Comparison of ENCODE assay signal across 17 cellular contexts in genomic region chr10:32150532-32151101, GRCh38.
DNase-seq lines count a peak whose midpoint lies in the region; ATAC-seq, FAIRE-seq and TF ChIP-seq lines count a peak whose summit lies in the region.
"Had no signal": no experiment of that assay in that cellular context is flagged by ENCODE, and none has a peak within 500 bp of the region (broad histone marks: within the 10 kb centered on the region; RNA-seq: fewer than 3 reads in every experiment).

No MANE protein-coding gene starts in this region.

- H3K4me3 ChIP-seq in SK-N-SH (ENCODE audit: low read depth in 2 of 2, low read length in 1 of 2): no peak overlapping the region
- H3K4me3 ChIP-seq in choroid plexus epithelial cell (ENCODE audit: low read depth, low read length): no peak overlapping the region
- peak overlapping the region; percentile 45 for H3K4me3 ChIP-seq in parathyroid adenoma (ENCODE audit: low read depth, low read length)
- H3K4me3 ChIP-seq: colonic mucosa had no signal

- H3K4me1 ChIP-seq in SK-N-SH (ENCODE audit: control insufficient read depth in 1 of 2, insufficient read depth in 2 of 2, low read depth in 1 of 2, low read length in 1 of 2) (peaks cover 0 to 12% of the 10 kb centered on the region in 2 experiments; a peak in 1 of 4 replicates), parathyroid adenoma (peaks cover 14% of the 10 kb centered on the region)

- TF ChIP-seq RAD21 in SK-N-SH (IDR thresholded peaks at IDR 0.05; ENCODE audit: low read length): no peak

- peaks cover 0 to under 1% of the 10 kb centered on the region in 2 donors for H3K27me3 Mint-ChIP-seq in T-cell

- no peak overlapping the region for H3K9ac ChIP-seq in SK-N-SH
- no peak overlapping the region for H3K9ac ChIP-seq in parathyroid adenoma

- peaks cover 4% of the 10 kb centered on the region for H3K36me3 Mint-ChIP-seq in T-cell

- H3K79me2 ChIP-seq in SK-N-SH (ENCODE audit: insufficient read depth) (no peaks in the 10 kb centered on the region), parathyroid adenoma (no peaks in the 10 kb centered on the region)

- peak overlapping the region in 1 of 3 donors; percentile 26 for H3K4me3 Mint-ChIP-seq in T-cell

- CTCF ChIA-PET in SK-N-SH (lab: Yijun Ruan, JAX): no interaction called here
- CTCF ChIA-PET in T-cell (lab: Charles Lee): no interaction called here

- no peak for TF ChIP-seq EP300 in SK-N-SH (IDR thresholded peaks at IDR 0.05; ENCODE audit: borderline replicate concordance in 1 of 2, low read depth in 1 of 2, low read length in 1 of 2)

- ATAC-seq in SK-N-SH treated with all-trans-retinoic acid at 6 μM for 48 hours: no peak
- peak in 2 of 4 experiments; percentile 23 to 38 for ATAC-seq in T-cell (replicated peaks in 1 of 4)
- ATAC-seq: esophagus mucosa, HCT116 had no signal

- DNase-seq in SK-N-SH (no peak), T-cell (no peak), choroid plexus epithelial cell (ENCODE audit: low read depth) (peak; percentile 47), frontal cortex (ENCODE audit: low spot score in 2 of 2) (no peak), NCI-H1694 treated with DMSO at 0.1 percent for 48 hours (lab: John Stamatoyannopoulos, UW) (no peak)
- no peak for DNase-seq in stimulated activated CD4-positive, alpha-beta T cell treated with anti-CD3 and anti-CD28 coated beads, Interleukin-4, amount 100 ng/mL, for 1 hour
- DNase-seq: activated CD4-positive, alpha-beta T cell treated with anti-CD3 and anti-CD28 coated beads, Interleukin-2, amount 50 U/mL, for 48 hours; activated naive CD4-positive, alpha-beta T cell treated with anti-CD3 and anti-CD28 coated beads, Interleukin-2, amount 50 U/mL, for 16 hours; colonic mucosa; GF-D8; NCI-H2081 treated with DMSO at 0.1 percent for 48 hours; NCI-H82 had no signal

- no peaks in the 10 kb centered on the region for H3K9me2 ChIP-seq in SK-N-SH

- H2AFZ ChIP-seq in SK-N-SH (ENCODE audit: low read depth) (no peak overlapping the region), parathyroid adenoma (peak overlapping the region; percentile 84)

- TF ChIP-seq CTCF in SK-N-SH (IDR thresholded peaks at IDR 0.05): no peak
- no peak for TF ChIP-seq CTCF in choroid plexus epithelial cell (conservative IDR thresholded peaks at IDR 0.05; ENCODE audit: low read depth, low read length)
- no peak for TF ChIP-seq CTCF in parathyroid adenoma (IDR thresholded peaks at IDR 0.05)

- H3K4me2 ChIP-seq in SK-N-SH (0 out of 2 replicates have a peak overlapping the region, but pooled peaks have one; percentile 51), parathyroid adenoma (ENCODE audit: low read length) (peak overlapping the region; percentile 72)

- H3K9me3 ChIP-seq in SK-N-SH: peaks cover 6% of the 10 kb centered on the region; the same call in 1 of the 2 replicates
- no peaks in the 10 kb centered on the region for H3K9me3 ChIP-seq in parathyroid adenoma (ENCODE audit: control insufficient read depth, low read length)
- H3K9me3 ChIP-seq: colonic mucosa had no signal

- H3K4me1 Mint-ChIP-seq in T-cell: peaks cover 20 to 36% (median 21%) of the 10 kb centered on the region in 3 donors

- POLR2A ChIA-PET in SK-N-SH (lab: Yijun Ruan, JAX): no interaction called here
- POLR2A ChIA-PET in T-cell (lab: Charles Lee): no interaction called here

- no peaks in the 10 kb centered on the region for H4K20me1 ChIP-seq in SK-N-SH (ENCODE audit: insufficient read depth)

- no peaks in the 10 kb centered on the region for H3K27me3 ChIP-seq in SK-N-SH (ENCODE audit: insufficient read depth)
- no peaks in the 10 kb centered on the region for H3K27me3 ChIP-seq in parathyroid adenoma (ENCODE audit: control insufficient read depth, insufficient read depth, low read length)
- H3K27me3 ChIP-seq: colonic mucosa had no signal

- H3K27ac ChIP-seq in SK-N-SH (ENCODE audit: low read depth in 2 of 2, low read length in 1 of 2) (peak overlapping the region in 1 of 2 experiments; percentile 91; a peak in 2 of 4 replicates), parathyroid adenoma (peak overlapping the region; percentile 93)
- H3K27ac ChIP-seq: 22Rv1, colonic mucosa had no signal

- H3K27ac Mint-ChIP-seq in T-cell: peak overlapping the region; percentile 15 to 62

- FAIRE-seq in frontal cortex (lab: Jason Lieb, UNC): no peak

- H3F3A ChIP-seq in SK-N-SH (replicated peaks; ENCODE audit: insufficient read depth): peaks cover 18% of the 10 kb centered on the region

- H3K36me3 ChIP-seq in SK-N-SH (replicated peaks in 1 of 2; ENCODE audit: control insufficient read depth in 1 of 2, insufficient read depth in 2 of 2, low read length in 1 of 2) (no peaks in the 10 kb centered on the region), parathyroid adenoma (ENCODE audit: control insufficient read depth, insufficient read depth, low read length) (no peaks in the 10 kb centered on the region)
- H3K36me3 ChIP-seq: colonic mucosa had no signal

- H3K9me3 Mint-ChIP-seq in T-cell: peaks cover 4 to 28% (median 12%) of the 10 kb centered on the region in 3 donors

- WGBS in SK-N-SH (ENCODE audit: low lambda C conversion rate): 72% methylated on average over 8 of the region's 8 CpGs

TF ChIP-seq in SK-N-SH, 30 proteins besides CTCF, POLR2A, EP300 and RAD21 (continues in another document):
- TF ChIP-seq FOSL2 (IDR thresholded peaks at IDR 0.05; ENCODE audit: borderline replicate concordance, low read depth) (no peak), TCF12 (IDR thresholded peaks at IDR 0.05) (no peak), TEAD4 (IDR thresholded peaks at IDR 0.05; ENCODE audit: borderline replicate concordance, insufficient read depth) (no peak), YY1 (IDR thresholded peaks at IDR 0.05; ENCODE audit: low read depth) (no peak), MXI1 (IDR thresholded peaks at IDR 0.05; ENCODE audit: low read depth, low read length) (no peak), SIN3A (IDR thresholded peaks at IDR 0.05; ENCODE audit: borderline replicate concordance, low read depth, low read length) (no peak), FOXM1 (IDR thresholded peaks at IDR 0.05; ENCODE audit: low read depth) (no peak), MEF2A (IDR thresholded peaks at IDR 0.05; ENCODE audit: borderline replicate concordance, low read depth) (no peak), PBX3 (IDR thresholded peaks at IDR 0.05) (no peak), FOXJ3 (CRISPR knock-in tag; IDR thresholded peaks at IDR 0.05) (no peak), RXRA (IDR thresholded peaks at IDR 0.05; ENCODE audit: borderline replicate concordance, low read depth) (no peak), GABPA (IDR thresholded peaks at IDR 0.05; ENCODE audit: low read depth) (no peak), USF2 (IDR thresholded peaks at IDR 0.05; ENCODE audit: borderline replicate concordance, low read depth, low read length) (no peak)

TF ChIP-seq in SK-N-SH treated with all-trans-retinoic acid at 6 μM for 48 hours, 23 proteins besides CTCF, POLR2A, EP300 and RAD21:
- no peak for TF ChIP-seq SNAI2 (CRISPR knock-in tag; IDR thresholded peaks at IDR 0.05)
- no peak for TF ChIP-seq PATZ1 (CRISPR knock-in tag; IDR thresholded peaks at IDR 0.05; ENCODE audit: borderline replicate concordance)
- TF ChIP-seq ZFP3 (CRISPR knock-in tag; IDR thresholded peaks at IDR 0.05): no peak
- no peak for TF ChIP-seq ZC3H10 (CRISPR knock-in tag; IDR thresholded peaks at IDR 0.05)
- no peak for TF ChIP-seq ESRRG (CRISPR knock-in tag; IDR thresholded peaks at IDR 0.05)
